Comparison of ENCODE assay signal across 27 cellular contexts in the genomic region with DNA sequence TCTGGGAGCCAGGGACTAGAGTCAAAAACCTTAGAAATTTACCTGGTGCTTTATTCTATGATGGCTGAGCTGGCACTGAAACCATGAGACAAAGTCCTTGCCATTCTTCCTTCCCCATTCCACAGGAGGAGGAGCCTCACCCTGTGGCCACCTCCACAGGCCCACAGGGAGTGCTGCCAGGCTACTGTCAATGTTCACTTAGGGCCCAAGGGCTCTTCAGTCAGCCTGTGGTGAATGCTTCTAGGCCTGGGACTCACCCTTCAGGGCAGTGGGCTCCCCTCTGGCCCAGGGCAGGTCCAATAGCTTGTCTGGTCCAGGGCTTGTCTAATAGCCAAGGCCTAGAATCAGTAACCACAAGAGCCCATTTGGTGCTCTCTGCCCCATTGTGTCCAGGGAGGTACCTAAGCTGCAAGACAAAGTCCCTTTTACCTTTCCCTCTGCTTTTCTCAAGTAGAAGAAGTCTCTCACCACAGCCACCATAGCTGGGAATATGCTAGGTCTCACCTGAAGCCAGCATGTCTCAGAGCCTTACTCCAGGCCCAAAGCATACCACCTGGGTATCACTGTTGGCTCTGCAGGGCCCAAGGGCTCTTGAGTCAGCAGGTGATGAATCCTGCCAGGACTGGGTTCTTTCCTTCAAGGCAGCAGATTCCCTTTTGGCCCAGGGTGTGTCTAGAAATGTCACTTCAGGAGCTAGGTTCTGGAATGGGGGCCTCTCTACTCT.
A peak's percentile ranks its signal among the peaks of the same experiment; 100 is the strongest.
DNase-seq lines count a peak whose midpoint lies in the region; ATAC-seq, FAIRE-seq and TF ChIP-seq lines count a peak whose summit lies in the region.
"Had no signal": no experiment of that assay in that cellular context is flagged by ENCODE, and none has a peak within 500 bp of the region (broad histone marks: within the 10 kb centered on the region; RNA-seq: fewer than 3 reads in every experiment).

No MANE protein-coding gene starts in this region.

- no peak overlapping the region for H3K27ac Mint-ChIP-seq in activated CD4-positive, alpha-beta T cell treated with anti-CD3 and anti-CD28 coated beads for 36 hours
- H3K27ac Mint-ChIP-seq: B cell; CD8-positive, alpha-beta T cell had no signal

- POLR2A ChIA-PET in activated CD4-positive, alpha-beta T cell treated with anti-CD3 and anti-CD28 coated beads for 36 hours (lab: Charles Lee): no interaction called here

- H3K79me2 ChIP-seq in MM.1S (ENCODE audit: low read length): no peaks in the 10 kb centered on the region

- H3K36me3 Mint-ChIP-seq in activated CD4-positive, alpha-beta T cell treated with anti-CD3 and anti-CD28 coated beads for 36 hours (ENCODE audit: low read depth): no peaks in the 10 kb centered on the region
- H3K36me3 Mint-ChIP-seq: CD8-positive, alpha-beta T cell had no signal

- H3K4me3 Mint-ChIP-seq in activated CD4-positive, alpha-beta T cell treated with anti-CD3 and anti-CD28 coated beads for 36 hours: no peak overlapping the region
- H3K4me3 Mint-ChIP-seq: B cell; CD8-positive, alpha-beta T cell had no signal

- H3K4me1 ChIP-seq in MM.1S (ENCODE audit: low read length) (peaks cover 17% of the 10 kb centered on the region), mucosa of descending colon (ENCODE audit: low read depth) (no peaks in the 10 kb centered on the region)
- H3K4me1 ChIP-seq: Caco-2 had no signal

- peaks cover 3% of the 10 kb centered on the region for H3K4me1 Mint-ChIP-seq in activated CD4-positive, alpha-beta T cell treated with anti-CD3 and anti-CD28 coated beads for 36 hours
- H3K4me1 Mint-ChIP-seq: B cell had no signal

- H3K4me3 ChIP-seq in MM.1S (ENCODE audit: low read length) (no peak overlapping the region), mucosa of descending colon (no peak overlapping the region)
- H3K4me3 ChIP-seq: SK-N-MC had no signal

- H3K27me3 ChIP-seq in MM.1S (replicated peaks; ENCODE audit: insufficient read depth, low read length): no peaks in the 10 kb centered on the region

- no peak for FAIRE-seq in RCC 7860 (lab: Jason Lieb, UNC)
- FAIRE-seq: GM12891, GM19239 had no signal

- peak overlapping the region; percentile 24; the same call in 1 of the 2 replicates for H3K27ac ChIP-seq in MM.1S (ENCODE audit: low read length)
- H3K27ac ChIP-seq: 22Rv1, C4-2B, HL-60, SK-N-MC had no signal

- no peaks in the 10 kb centered on the region for H3K9me2 ChIP-seq in MM.1S (replicated peaks; ENCODE audit: insufficient read depth, low read length)

- CTCF ChIA-PET in activated CD4-positive, alpha-beta T cell treated with anti-CD3 and anti-CD28 coated beads for 36 hours (lab: Charles Lee): interaction anchor here (0.6 to 1.2 kb wide), 3 partner anchors 23 to 62 kb away, joined by 3 to 4 read pairs (median 4); partner anchors contain the start of gene CHRNB4

- no peak for TF ChIP-seq CTCF in MM.1S (IDR thresholded peaks at IDR 0.05; ENCODE audit: low read length)
- TF ChIP-seq CTCF in mucosa of descending colon (IDR thresholded peaks at IDR 0.05): no peak

- peak overlapping the region; percentile 47; the same call in 1 of the 2 replicates for H2AFZ ChIP-seq in MM.1S (ENCODE audit: low read length)

- no peak overlapping the region for H3K9ac ChIP-seq in MM.1S (ENCODE audit: low read length)

- no peaks in the 10 kb centered on the region for H4K20me1 ChIP-seq in MM.1S (ENCODE audit: insufficient read depth, low read length)

- DNase-seq in DMS79 (lab: John Stamatoyannopoulos, UW) (peak; percentile 60), DMS79 treated with DMSO at 0.1 percent for 48 hours (lab: John Stamatoyannopoulos, UW) (no peak), MM.1S (no peak), mucosa of descending colon (no peak), NCI-H2081 treated with DMSO at 0.1 percent for 48 hours (lab: John Stamatoyannopoulos, UW) (no peak), RCC 7860 (ENCODE audit: low spot score) (no peak)
- DNase-seq in activated CD4-positive, alpha-beta T cell treated with anti-CD3 and anti-CD28 coated beads for 36 hours: no peak
- DNase-seq: Caco-2, GF-D8, MV-4-11, NCI-H1436 treated with DMSO at 0.1 percent for 48 hours, NCI-H187 treated with DMSO at 0.1 percent for 48 hours, NCI-H2107, NCI-H446 treated with DMSO at 0.1 percent for 48 hours, NCI-H526, SIG-M5 had no signal

- peaks cover 25% of the 10 kb centered on the region for H3K27me3 Mint-ChIP-seq in activated CD4-positive, alpha-beta T cell treated with anti-CD3 and anti-CD28 coated beads for 36 hours

- ATAC-seq in esophagus mucosa: peak; percentile 37
- peak; percentile 31 for ATAC-seq in mucosa of descending colon
- no peak for ATAC-seq in activated CD4-positive, alpha-beta T cell treated with anti-CD3 and anti-CD28 coated beads for 36 hours
- ATAC-seq: CD8-positive, alpha-beta T cell; HCT116; Panc1 had no signal

- peaks cover 2% of the 10 kb centered on the region for H3K9me3 Mint-ChIP-seq in activated CD4-positive, alpha-beta T cell treated with anti-CD3 and anti-CD28 coated beads for 36 hours (ENCODE audit: low read depth)

- no peaks in the 10 kb centered on the region for H3K36me3 ChIP-seq in MM.1S (replicated peaks; ENCODE audit: insufficient read depth, low read length)
- H3K36me3 ChIP-seq in mucosa of descending colon (ENCODE audit: low read depth): no peaks in the 10 kb centered on the region

- H3K4me2 ChIP-seq in MM.1S (ENCODE audit: low read depth, low read length): no peak overlapping the region

- intact Hi-C loops in mucosa of descending colon (cut with DNase I, micrococcal nuclease): no loop called here
- intact Hi-C loops in activated CD4-positive, alpha-beta T cell treated with anti-CD3 and anti-CD28 coated beads for 36 hours (cut with DNase I, micrococcal nuclease): no loop called here

- 0 out of 2 replicates have a peak, but pooled peaks cover 3% of the 10 kb centered on the region for H3F3A ChIP-seq in MM.1S (ENCODE audit: insufficient read depth, low read length)

- H3K9me3 ChIP-seq in MM.1S (replicated peaks; ENCODE audit: insufficient read depth, low read length): no peaks in the 10 kb centered on the region
- no peaks in the 10 kb centered on the region for H3K9me3 ChIP-seq in mucosa of descending colon
- H3K9me3 ChIP-seq: Caco-2 had no signal
